In genomic region chr5:1130218-1130946, GRCh38 we compare ENCODE assay signal across 10 cellular contexts. TPM values are rescaled to one million over a fixed set of nuclear protein-coding genes. Genes with fewer than 3 reads are reported as not detected.
DNase-seq lines count a peak whose midpoint lies in the region; FAIRE-seq and TF ChIP-seq lines count a peak whose summit lies in the region.
"Had no signal": no experiment of that assay in that cellular context is flagged by ENCODE, and none has a peak within 500 bp of the region (broad histone marks: within the 10 kb centered on the region; RNA-seq: fewer than 3 reads in every experiment).

No MANE protein-coding gene starts in this region.

- H3K36me3 ChIP-seq in muscle layer of duodenum (ENCODE audit: control insufficient read depth in 1 of 2, insufficient read depth in 2 of 2, low read length in 2 of 2) = no peaks in the 10 kb centered on the region
- H3K36me3 ChIP-seq: SJSA1 had no signal

- no peaks in the 10 kb centered on the region for H3K36me3 Mint-ChIP-seq in chondrocyte (ENCODE audit: low read depth)
- H3K36me3 Mint-ChIP-seq: CD4-positive, CD25-positive, alpha-beta regulatory T cell had no signal

- DNase-seq in DMS79 (lab: John Stamatoyannopoulos, UW) (peak; percentile 90), NCI-H1436 (lab: John Stamatoyannopoulos, UW) (peak; percentile 82), RPMI8226 (peak; percentile 97), frontal cortex (ENCODE audit: low spot score in 2 of 2) (no peak), cortex of kidney (lab: John Stamatoyannopoulos, UW) (no peak), chondrocyte (ENCODE audit: low spot score) (no peak)
- no peak for DNase-seq in stimulated activated CD4-positive, alpha-beta T cell treated with anti-CD3 and anti-CD28 coated beads, Interleukin-2, amount 100 ng/mL, for 48 hours
- DNase-seq: CD4-positive, CD25-positive, alpha-beta regulatory T cell had no signal

- H3K27ac ChIP-seq in muscle layer of duodenum (ENCODE audit: low read length) = peak overlapping the region; percentile 60
- H3K27ac ChIP-seq: SJSA1 had no signal

- no peak overlapping the region for H3K4me3 ChIP-seq in muscle layer of duodenum (ENCODE audit: low read depth in 1 of 2, low read length in 2 of 2)
- H3K4me3 ChIP-seq: SJSA1 had no signal

- no peak for TF ChIP-seq CTCF in chondrocyte (IDR thresholded peaks at IDR 0.05)

- no peak overlapping the region for H3K27ac Mint-ChIP-seq in chondrocyte (ENCODE audit: unreplicated experiment)
- H3K27ac Mint-ChIP-seq: CD4-positive, CD25-positive, alpha-beta regulatory T cell had no signal

- no peak for FAIRE-seq in frontal cortex (lab: Jason Lieb, UNC)

- no peaks in the 10 kb centered on the region for H3K9me3 ChIP-seq in muscle layer of duodenum (ENCODE audit: control insufficient read depth in 1 of 2, low read length in 2 of 2)
- H3K9me3 ChIP-seq: SJSA1 had no signal

- H3K4me1 ChIP-seq in muscle layer of duodenum (ENCODE audit: control insufficient read depth in 1 of 2, insufficient read depth in 2 of 2, low read length in 2 of 2) = peaks cover 4 to 11% of the 10 kb centered on the region in 2 donors
- H3K4me1 ChIP-seq: SJSA1 had no signal

- no peaks in the 10 kb centered on the region for H3K9me3 Mint-ChIP-seq in chondrocyte (ENCODE audit: low read depth)
- H3K9me3 Mint-ChIP-seq: CD4-positive, CD25-positive, alpha-beta regulatory T cell had no signal

- peaks cover 16% of the 10 kb centered on the region for H3K4me1 Mint-ChIP-seq in chondrocyte (ENCODE audit: low read depth)
- H3K4me1 Mint-ChIP-seq: CD4-positive, CD25-positive, alpha-beta regulatory T cell had no signal

- H3K27me3 Mint-ChIP-seq in chondrocyte (ENCODE audit: low read depth) = peaks cover 14% of the 10 kb centered on the region

- no peaks in the 10 kb centered on the region for H3K27me3 ChIP-seq in muscle layer of duodenum (ENCODE audit: low read depth, low read length)
- H3K27me3 ChIP-seq: SJSA1 had no signal

- H3K4me3 Mint-ChIP-seq in chondrocyte (ENCODE audit: unreplicated experiment) = no peak overlapping the region
- H3K4me3 Mint-ChIP-seq: CD4-positive, CD25-positive, alpha-beta regulatory T cell had no signal

RNA-seq across cellular contexts. Expression of gene SLC12A7, which starts 18.5 kb away (rescaled TPM):
- 5.7 TPM for total RNA-seq in frontal cortex
- total RNA-seq in chondrocyte = 2.0 to 4.9 TPM (median 3.7 TPM) in 3 replicates

Comparison
In these comparisons a context has a peak if more than half of its experiments do, and no peak if none do; other contexts are left out.
1. DNase-seq: peak in DMS79 (single experiment), NCI-H1436 (single experiment) and RPMI8226 (single experiment); none in frontal cortex (0 of 2), cortex of kidney (single experiment), chondrocyte (single experiment) and stimulated activated CD4-positive, alpha-beta T cell treated with anti-CD3 and anti-CD28 coated beads, Interleukin-2, amount 100 ng/mL, for 48 hours (0 of 2).